27 cellular contexts compared by ENCODE assay signal in genomic region chr15:87873501-87873900, GRCh38.
"Had no signal": no experiment of that assay in that cellular context is flagged by ENCODE, and none has a peak within 500 bp of the region (broad histone marks: within the 10 kb centered on the region; RNA-seq: fewer than 3 reads in every experiment).

No MANE protein-coding gene starts in this region.

- H3K27me3 ChIP-seq: cardiac muscle cell, heart right ventricle, left lung, neural progenitor cell, right atrium auricular region had no signal

- H3K36me3 Mint-ChIP-seq: activated CD4-positive, alpha-beta memory T cell treated with anti-CD3 and anti-CD28 coated beads for 36 hours; activated naive CD8-positive, alpha-beta T cell treated with anti-CD3 and anti-CD28 coated beads for 36 hours; natural killer cell; neural progenitor cell had no signal

- H3K9me3 Mint-ChIP-seq: activated CD4-positive, alpha-beta memory T cell treated with anti-CD3 and anti-CD28 coated beads for 36 hours; activated CD4-positive, alpha-beta T cell treated with anti-CD3 and anti-CD28 coated beads, Interleukin-2, amount 10 ng/mL, durations not matched to agents 24 days and 14 days; activated naive CD4-positive, alpha-beta T cell treated with anti-CD3 and anti-CD28 coated beads for 36 hours; activated naive CD8-positive, alpha-beta T cell treated with anti-CD3 and anti-CD28 coated beads for 36 hours; activated T-helper 1 cell treated with anti-CD3 and anti-CD28 coated beads, Interleukin-12 subunit alpha, Interleukin-12 subunit beta, Interleukin-2, Interleukin-4 antibody, amounts not matched to agents 30 ng/mL and 10 ng/mL and 1 ng/mL, durations not matched to agents 14 hours and 24 hours and 36 hours; natural killer cell; neural progenitor cell had no signal

- H3K27ac Mint-ChIP-seq: activated CD4-positive, alpha-beta memory T cell treated with anti-CD3 and anti-CD28 coated beads for 36 hours; activated CD4-positive, alpha-beta T cell treated with anti-CD3 and anti-CD28 coated beads, Interleukin-2, amount 10 ng/mL, durations not matched to agents 24 days and 14 days; activated naive CD4-positive, alpha-beta T cell treated with anti-CD3 and anti-CD28 coated beads for 36 hours; activated naive CD8-positive, alpha-beta T cell treated with anti-CD3 and anti-CD28 coated beads for 36 hours; activated T-helper 1 cell treated with anti-CD3 and anti-CD28 coated beads, Interleukin-12 subunit alpha, Interleukin-12 subunit beta, Interleukin-2, Interleukin-4 antibody, amounts not matched to agents 30 ng/mL and 10 ng/mL and 1 ng/mL, durations not matched to agents 14 hours and 24 hours and 36 hours; natural killer cell; T-helper 17 cell had no signal

- ATAC-seq: heart right ventricle, left lung, lower lobe of right lung, natural killer cell, T-helper 17 cell had no signal

- H3K27me3 Mint-ChIP-seq: activated CD4-positive, alpha-beta T cell treated with anti-CD3 and anti-CD28 coated beads, Interleukin-2, amount 10 ng/mL, durations not matched to agents 24 days and 14 days; activated naive CD8-positive, alpha-beta T cell treated with anti-CD3 and anti-CD28 coated beads for 36 hours had no signal

- H3K9me3 ChIP-seq: heart right ventricle, left lung, lower lobe of right lung, right atrium auricular region had no signal

- H3K36me3 ChIP-seq: cardiac muscle cell, heart right ventricle, left lung, lower lobe of right lung, neural progenitor cell, right atrium auricular region had no signal

- H3K4me1 ChIP-seq: left lung, lower lobe of right lung, parathyroid adenoma had no signal

- H3K27ac ChIP-seq: cardiac muscle cell, heart right ventricle, left lung, lower lobe of right lung, neural progenitor cell, parathyroid adenoma, right atrium auricular region had no signal

- H3K4me3 Mint-ChIP-seq: activated CD4-positive, alpha-beta memory T cell treated with anti-CD3 and anti-CD28 coated beads for 36 hours; activated CD4-positive, alpha-beta T cell treated with anti-CD3 and anti-CD28 coated beads, Interleukin-2, amount 10 ng/mL, durations not matched to agents 24 days and 14 days; activated naive CD4-positive, alpha-beta T cell treated with anti-CD3 and anti-CD28 coated beads for 36 hours; activated naive CD8-positive, alpha-beta T cell treated with anti-CD3 and anti-CD28 coated beads for 36 hours; activated T-helper 1 cell treated with anti-CD3 and anti-CD28 coated beads, Interleukin-12 subunit alpha, Interleukin-12 subunit beta, Interleukin-2, Interleukin-4 antibody, amounts not matched to agents 30 ng/mL and 10 ng/mL and 1 ng/mL, durations not matched to agents 14 hours and 24 hours and 36 hours; natural killer cell; neural progenitor cell; T-helper 17 cell had no signal

- H3K4me1 Mint-ChIP-seq: activated CD4-positive, alpha-beta T cell treated with anti-CD3 and anti-CD28 coated beads, Interleukin-2, amount 10 ng/mL, durations not matched to agents 24 days and 14 days; activated naive CD8-positive, alpha-beta T cell treated with anti-CD3 and anti-CD28 coated beads for 36 hours; natural killer cell; T-helper 17 cell had no signal

- H3K4me3 ChIP-seq: cardiac muscle cell, heart right ventricle, left lung, lower lobe of right lung, neural progenitor cell, right atrium auricular region had no signal

- DNase-seq: activated CD4-positive, alpha-beta memory T cell treated with anti-CD3 and anti-CD28 coated beads for 36 hours; activated CD4-positive, CD25-positive, alpha-beta regulatory T cell treated with anti-CD3 and anti-CD28 coated beads, Interleukin-2, amount 50 U/mL, for 72 hours; activated CD8-positive, alpha-beta memory T cell treated with anti-CD3 and anti-CD28 coated beads, Interleukin-2, amount 50 U/mL, for 4 hours; activated effector memory CD4-positive, alpha-beta T cell treated with anti-CD3 and anti-CD28 coated beads, Interleukin-2, amount 50 U/mL, for 16 hours; activated naive CD4-positive, alpha-beta T cell treated with anti-CD3 and anti-CD28 coated beads for 36 hours; activated naive CD8-positive, alpha-beta T cell treated with anti-CD3 and anti-CD28 coated beads for 36 hours; activated T-cell treated with anti-CD3 and anti-CD28 coated beads, Interleukin-2, amount 50 U/mL, for 1 hour; amniotic stem cell; cerebellar nuclear complex; cortex of kidney; foreskin melanocyte; heart right ventricle; kidney glomerular epithelial cell; left lung; lower lobe of right lung; mesendoderm; natural killer cell; occipital lobe; stimulated activated naive CD4-positive, alpha-beta T cell; T-helper 17 cell; trophoblast cell had no signal
